Comparison of ENCODE assay signal across 26 cellular contexts in genomic region chr18:2281523-2282199, GRCh38.
"Had no signal": no experiment of that assay in that cellular context is flagged by ENCODE, and none has a peak within 500 bp of the region (broad histone marks: within the 10 kb centered on the region; RNA-seq: fewer than 3 reads in every experiment).

No MANE protein-coding gene starts in this region.

- H3K36me3 ChIP-seq: esophagus muscularis mucosa, heart left ventricle, left lung, pancreas, prostate gland, transverse colon, WERI-Rb-1 had no signal

- H3K4me3 ChIP-seq: esophagus muscularis mucosa, heart left ventricle, left lung, lung, pancreas, prostate gland, transverse colon had no signal

- H3K27me3 Mint-ChIP-seq: activated naive CD8-positive, alpha-beta T cell had no signal

- H3K27me3 ChIP-seq: esophagus muscularis mucosa, foreskin keratinocyte, left lung, pancreas, transverse colon had no signal

- H3K4me1 ChIP-seq: esophagus muscularis mucosa, foreskin keratinocyte, heart left ventricle, left lung, pancreas, prostate gland, transverse colon had no signal

- H3K27ac Mint-ChIP-seq: activated naive CD8-positive, alpha-beta T cell; nephron had no signal

- H3K27ac ChIP-seq: esophagus muscularis mucosa, foreskin keratinocyte, heart left ventricle, left lung, pancreas, prostate gland, transverse colon, WERI-Rb-1 had no signal

- ATAC-seq: activated CD4-positive, CD25-positive, alpha-beta regulatory T cell treated with anti-CD3 and anti-CD28 coated beads, Interleukin-2, amount 50 U/mL, for 24 hours; foreskin keratinocyte; heart left ventricle; left lung; pancreas had no signal

- H3K9me3 ChIP-seq: esophagus muscularis mucosa, heart left ventricle, left lung, pancreas, prostate gland, transverse colon had no signal

- H3K4me3 Mint-ChIP-seq: activated naive CD8-positive, alpha-beta T cell; nephron had no signal

- DNase-seq: activated CD4-positive, alpha-beta T cell treated with anti-CD3 and anti-CD28 coated beads for 48 hours; activated CD4-positive, alpha-beta T cell treated with anti-CD3 and anti-CD28 coated beads, Interleukin-2, amount 50 U/mL, for 48 hours; activated CD8-positive, alpha-beta memory T cell treated with anti-CD3 and anti-CD28 coated beads for 24 hours; activated effector memory CD4-positive, alpha-beta T cell treated with Interleukin-2 at 50 U/mL for 16 hours; activated naive CD4-positive, alpha-beta T cell treated with Interleukin-2 at 50 U/mL for 16 hours; anterior cingulate cortex; dermis blood vessel endothelial cell; effector CD4-positive, alpha-beta T cell; foreskin keratinocyte; heart left ventricle; kidney glomerular epithelial cell; left lung; pancreas; retina; stimulated activated CD4-positive, alpha-beta T cell treated with anti-CD3 and anti-CD28 coated beads, Interleukin-2, amount 100 ng/mL, for 48 hours; stimulated activated naive CD4-positive, alpha-beta T cell treated with Interleukin-2 at 50 U/mL for 16 hours; T1000; transverse colon; WERI-Rb-1 had no signal

- H3K36me3 Mint-ChIP-seq: activated naive CD8-positive, alpha-beta T cell had no signal

- H3K9me3 Mint-ChIP-seq: nephron had no signal

- FAIRE-seq: colon, pancreas had no signal

- H3K4me1 Mint-ChIP-seq: nephron had no signal
